Comparison of ENCODE assay signal across 1 cellular context in the genomic region with DNA sequence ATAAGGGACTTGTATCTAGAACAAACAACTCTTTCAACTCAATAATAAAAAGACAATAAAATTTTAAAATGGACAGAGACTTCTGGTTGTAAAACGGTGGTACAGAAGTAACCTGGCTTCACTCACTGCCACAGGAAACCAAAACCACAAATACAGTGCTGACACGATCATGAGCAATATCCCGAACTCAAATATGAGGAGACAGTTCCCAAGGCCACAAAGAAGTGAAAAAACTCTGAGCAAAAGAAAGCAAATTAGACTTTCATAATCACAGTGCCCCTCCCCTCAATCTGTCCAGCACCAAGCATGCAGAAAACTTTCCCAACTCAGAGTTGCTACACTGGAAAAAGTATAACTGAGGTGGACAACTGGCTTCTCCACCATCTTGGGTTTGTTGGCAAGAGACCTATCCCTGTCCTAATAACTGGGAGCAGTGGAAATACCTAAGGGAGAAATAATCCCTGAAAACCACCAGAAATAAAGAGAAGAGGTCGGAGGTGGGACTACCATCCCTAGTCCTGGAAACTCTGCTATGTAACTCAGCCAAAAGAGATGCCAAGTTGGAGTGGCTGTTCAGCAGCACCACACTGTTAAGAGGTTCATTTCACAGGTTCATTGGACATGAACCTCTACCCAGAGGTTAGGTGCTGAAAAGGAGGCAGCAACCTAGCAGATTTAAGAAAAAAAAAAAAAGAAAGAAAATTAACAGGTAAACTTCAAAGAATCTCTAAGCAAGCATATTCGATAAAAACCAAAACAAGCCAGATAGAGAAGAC.
TF ChIP-seq lines count a peak whose summit lies in the region.

No MANE protein-coding gene starts in this region.

TF ChIP-seq in HepG2, 621 proteins besides CTCF, POLR2A, EP300 and RAD21 (continued from another document):
- TF ChIP-seq, protein P1, sequence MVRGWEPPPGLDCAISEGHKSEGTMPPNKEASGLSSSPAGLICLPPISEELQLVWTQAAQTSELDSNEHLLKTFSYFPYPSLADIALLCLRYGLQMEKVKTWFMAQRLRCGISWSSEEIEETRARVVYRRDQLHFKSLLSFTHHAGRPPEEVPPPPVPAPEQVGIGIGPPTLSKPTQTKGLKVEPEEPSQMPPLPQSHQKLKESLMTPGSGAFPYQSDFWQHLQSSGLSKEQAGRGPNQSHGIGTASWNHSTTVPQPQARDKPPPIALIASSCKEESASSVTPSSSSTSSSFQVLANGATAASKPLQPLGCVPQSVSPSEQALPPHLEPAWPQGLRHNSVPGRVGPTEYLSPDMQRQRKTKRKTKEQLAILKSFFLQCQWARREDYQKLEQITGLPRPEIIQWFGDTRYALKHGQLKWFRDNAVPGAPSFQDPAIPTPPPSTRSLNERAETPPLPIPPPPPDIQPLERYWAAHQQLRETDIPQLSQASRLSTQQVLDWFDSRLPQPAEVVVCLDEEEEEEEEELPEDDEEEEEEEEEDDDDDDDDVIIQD (CRISPR knock-in tag; IDR thresholded peaks at IDR 0.05; ENCODE audit: low read depth), result peak; percentile 35; the same call in 1 of the 2 replicates
- TF ChIP-seq BRCA1 (CRISPR knock-in tag; IDR thresholded peaks at IDR 0.05) (no peak), ZKSCAN5 (CRISPR knock-in tag; IDR thresholded peaks at IDR 0.05) (no peak), ZNF264 (CRISPR knock-in tag; IDR thresholded peaks at IDR 0.05) (peak; percentile 46; the same call in 1 of the 2 replicates), TBL1XR1 (IDR thresholded peaks at IDR 0.05; ENCODE audit: borderline replicate concordance, low read length, partially characterized antibody) (no peak), CREB1 (IDR thresholded peaks at IDR 0.05) (no peak), CREB1 (CRISPR knock-in tag; IDR thresholded peaks at IDR 0.05) (0 out of 2 replicates have a peak, but pooled peaks have one; percentile 7), SOX13 (IDR thresholded peaks at IDR 0.05) (no peak), SOX13 (CRISPR knock-in tag; conservative IDR thresholded peaks at IDR 0.05 in 1 of 2, IDR thresholded peaks at IDR 0.05 in 1 of 2) (peak in 1 of 2 experiments; percentile 40; a peak in 1 of 4 replicates), FOXO1 (CRISPR knock-in tag; IDR thresholded peaks at IDR 0.05) (no peak), THYN1 (CRISPR knock-in tag; IDR thresholded peaks at IDR 0.05; ENCODE audit: borderline replicate concordance, low read depth) (no peak), NR3C1 (CRISPR knock-in tag; IDR thresholded peaks at IDR 0.05) (no peak), NFIC (IDR thresholded peaks at IDR 0.05; ENCODE audit: low read length) (0 out of 2 replicates have a peak, but pooled peaks have one; percentile 29), ZNF12 (CRISPR knock-in tag; IDR thresholded peaks at IDR 0.05) (0 out of 2 replicates have a peak, but pooled peaks have one; percentile 46), MXI1 (IDR thresholded peaks at IDR 0.05; ENCODE audit: borderline replicate concordance, low read depth, low read length) (no peak), KMT2A (CRISPR knock-in tag; IDR thresholded peaks at IDR 0.05) (peak; percentile 45; the same call in 1 of the 2 replicates), FOSL2 (CRISPR knock-in tag; IDR thresholded peaks at IDR 0.05) (peak; percentile 39; the same call in 1 of the 2 replicates), YY1 (IDR thresholded peaks at IDR 0.05; ENCODE audit: insufficient read depth, insufficient replicate concordance, low read depth, low read length) (peak; percentile 13), CEBPB (IDR thresholded peaks at IDR 0.05; ENCODE audit: borderline replicate concordance, low read depth, low read length) (peak; percentile 63), NFYC (CRISPR knock-in tag; IDR thresholded peaks at IDR 0.05) (no peak), SALL1 (CRISPR knock-in tag; IDR thresholded peaks at IDR 0.05) (peak; percentile 41; the same call in 1 of the 2 replicates), DNMT3B (CRISPR knock-in tag; conservative IDR thresholded peaks at IDR 0.05) (0 out of 2 replicates have a peak, but pooled peaks have one; percentile 42), ZNF850 (CRISPR knock-in tag; conservative IDR thresholded peaks at IDR 0.05) (no peak), KLF9 (CRISPR knock-in tag; IDR thresholded peaks at IDR 0.05; ENCODE audit: low read depth) (no peak), HIVEP1 (CRISPR knock-in tag; IDR thresholded peaks at IDR 0.05) (no peak), CCDC6 (CRISPR knock-in tag; IDR thresholded peaks at IDR 0.05) (no peak), GATAD2A (CRISPR knock-in tag; IDR thresholded peaks at IDR 0.05) (peak; percentile 65), ZNF644 (CRISPR knock-in tag; IDR thresholded peaks at IDR 0.05; ENCODE audit: low read depth) (peak; percentile 92), ZKSCAN8 (CRISPR knock-in tag; IDR thresholded peaks at IDR 0.05; ENCODE audit: borderline replicate concordance) (no peak), SP5 (CRISPR knock-in tag; IDR thresholded peaks at IDR 0.05; ENCODE audit: borderline replicate concordance, low read depth) (peak; percentile 77)
- TF ChIP-seq, protein P2, sequence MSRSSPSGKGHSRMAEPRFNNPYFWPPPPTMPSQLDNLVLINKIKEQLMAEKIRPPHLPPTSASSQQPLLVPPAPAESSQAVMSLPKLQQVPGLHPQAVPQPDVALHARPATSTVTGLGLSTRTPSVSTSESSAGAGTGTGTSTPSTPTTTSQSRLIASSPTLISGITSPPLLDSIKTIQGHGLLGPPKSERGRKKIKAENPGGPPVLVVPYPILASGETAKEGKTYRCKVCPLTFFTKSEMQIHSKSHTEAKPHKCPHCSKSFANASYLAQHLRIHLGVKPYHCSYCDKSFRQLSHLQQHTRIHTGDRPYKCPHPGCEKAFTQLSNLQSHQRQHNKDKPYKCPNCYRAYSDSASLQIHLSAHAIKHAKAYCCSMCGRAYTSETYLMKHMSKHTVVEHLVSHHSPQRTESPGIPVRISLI (CRISPR knock-in tag; IDR thresholded peaks at IDR 0.05; ENCODE audit: borderline replicate concordance), result peak; percentile 77
- TF ChIP-seq, protein P3, sequence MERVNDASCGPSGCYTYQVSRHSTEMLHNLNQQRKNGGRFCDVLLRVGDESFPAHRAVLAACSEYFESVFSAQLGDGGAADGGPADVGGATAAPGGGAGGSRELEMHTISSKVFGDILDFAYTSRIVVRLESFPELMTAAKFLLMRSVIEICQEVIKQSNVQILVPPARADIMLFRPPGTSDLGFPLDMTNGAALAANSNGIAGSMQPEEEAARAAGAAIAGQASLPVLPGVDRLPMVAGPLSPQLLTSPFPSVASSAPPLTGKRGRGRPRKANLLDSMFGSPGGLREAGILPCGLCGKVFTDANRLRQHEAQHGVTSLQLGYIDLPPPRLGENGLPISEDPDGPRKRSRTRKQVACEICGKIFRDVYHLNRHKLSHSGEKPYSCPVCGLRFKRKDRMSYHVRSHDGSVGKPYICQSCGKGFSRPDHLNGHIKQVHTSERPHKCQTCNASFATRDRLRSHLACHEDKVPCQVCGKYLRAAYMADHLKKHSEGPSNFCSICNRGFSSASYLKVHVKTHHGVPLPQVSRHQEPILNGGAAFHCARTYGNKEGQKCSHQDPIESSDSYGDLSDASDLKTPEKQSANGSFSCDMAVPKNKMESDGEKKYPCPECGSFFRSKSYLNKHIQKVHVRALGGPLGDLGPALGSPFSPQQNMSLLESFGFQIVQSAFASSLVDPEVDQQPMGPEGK (CRISPR knock-in tag; IDR thresholded peaks at IDR 0.05), result peak; percentile 37; the same call in 1 of the 2 replicates
- TF ChIP-seq, protein P4, sequence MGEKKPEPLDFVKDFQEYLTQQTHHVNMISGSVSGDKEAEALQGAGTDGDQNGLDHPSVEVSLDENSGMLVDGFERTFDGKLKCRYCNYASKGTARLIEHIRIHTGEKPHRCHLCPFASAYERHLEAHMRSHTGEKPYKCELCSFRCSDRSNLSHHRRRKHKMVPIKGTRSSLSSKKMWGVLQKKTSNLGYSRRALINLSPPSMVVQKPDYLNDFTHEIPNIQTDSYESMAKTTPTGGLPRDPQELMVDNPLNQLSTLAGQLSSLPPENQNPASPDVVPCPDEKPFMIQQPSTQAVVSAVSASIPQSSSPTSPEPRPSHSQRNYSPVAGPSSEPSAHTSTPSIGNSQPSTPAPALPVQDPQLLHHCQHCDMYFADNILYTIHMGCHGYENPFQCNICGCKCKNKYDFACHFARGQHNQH (CRISPR knock-in tag; IDR thresholded peaks at IDR 0.05), result 0 out of 2 replicates have a peak, but pooled peaks have one; percentile 47
- TF ChIP-seq, protein P5, sequence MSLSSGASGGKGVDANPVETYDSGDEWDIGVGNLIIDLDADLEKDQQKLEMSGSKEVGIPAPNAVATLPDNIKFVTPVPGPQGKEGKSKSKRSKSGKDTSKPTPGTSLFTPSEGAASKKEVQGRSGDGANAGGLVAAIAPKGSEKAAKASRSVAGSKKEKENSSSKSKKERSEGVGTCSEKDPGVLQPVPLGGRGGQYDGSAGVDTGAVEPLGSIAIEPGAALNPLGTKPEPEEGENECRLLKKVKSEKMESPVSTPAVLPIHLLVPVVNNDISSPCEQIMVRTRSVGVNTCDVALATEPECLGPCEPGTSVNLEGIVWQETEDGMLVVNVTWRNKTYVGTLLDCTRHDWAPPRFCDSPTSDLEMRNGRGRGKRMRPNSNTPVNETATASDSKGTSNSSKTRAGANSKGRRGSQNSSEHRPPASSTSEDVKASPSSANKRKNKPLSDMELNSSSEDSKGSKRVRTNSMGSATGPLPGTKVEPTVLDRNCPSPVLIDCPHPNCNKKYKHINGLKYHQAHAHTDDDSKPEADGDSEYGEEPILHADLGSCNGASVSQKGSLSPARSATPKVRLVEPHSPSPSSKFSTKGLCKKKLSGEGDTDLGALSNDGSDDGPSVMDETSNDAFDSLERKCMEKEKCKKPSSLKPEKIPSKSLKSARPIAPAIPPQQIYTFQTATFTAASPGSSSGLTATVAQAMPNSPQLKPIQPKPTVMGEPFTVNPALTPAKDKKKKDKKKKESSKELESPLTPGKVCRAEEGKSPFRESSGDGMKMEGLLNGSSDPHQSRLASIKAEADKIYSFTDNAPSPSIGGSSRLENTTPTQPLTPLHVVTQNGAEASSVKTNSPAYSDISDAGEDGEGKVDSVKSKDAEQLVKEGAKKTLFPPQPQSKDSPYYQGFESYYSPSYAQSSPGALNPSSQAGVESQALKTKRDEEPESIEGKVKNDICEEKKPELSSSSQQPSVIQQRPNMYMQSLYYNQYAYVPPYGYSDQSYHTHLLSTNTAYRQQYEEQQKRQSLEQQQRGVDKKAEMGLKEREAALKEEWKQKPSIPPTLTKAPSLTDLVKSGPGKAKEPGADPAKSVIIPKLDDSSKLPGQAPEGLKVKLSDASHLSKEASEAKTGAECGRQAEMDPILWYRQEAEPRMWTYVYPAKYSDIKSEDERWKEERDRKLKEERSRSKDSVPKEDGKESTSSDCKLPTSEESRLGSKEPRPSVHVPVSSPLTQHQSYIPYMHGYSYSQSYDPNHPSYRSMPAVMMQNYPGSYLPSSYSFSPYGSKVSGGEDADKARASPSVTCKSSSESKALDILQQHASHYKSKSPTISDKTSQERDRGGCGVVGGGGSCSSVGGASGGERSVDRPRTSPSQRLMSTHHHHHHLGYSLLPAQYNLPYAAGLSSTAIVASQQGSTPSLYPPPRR (CRISPR knock-in tag; IDR thresholded peaks at IDR 0.05; ENCODE audit: borderline replicate concordance), result no peak
- TF ChIP-seq, protein P6, sequence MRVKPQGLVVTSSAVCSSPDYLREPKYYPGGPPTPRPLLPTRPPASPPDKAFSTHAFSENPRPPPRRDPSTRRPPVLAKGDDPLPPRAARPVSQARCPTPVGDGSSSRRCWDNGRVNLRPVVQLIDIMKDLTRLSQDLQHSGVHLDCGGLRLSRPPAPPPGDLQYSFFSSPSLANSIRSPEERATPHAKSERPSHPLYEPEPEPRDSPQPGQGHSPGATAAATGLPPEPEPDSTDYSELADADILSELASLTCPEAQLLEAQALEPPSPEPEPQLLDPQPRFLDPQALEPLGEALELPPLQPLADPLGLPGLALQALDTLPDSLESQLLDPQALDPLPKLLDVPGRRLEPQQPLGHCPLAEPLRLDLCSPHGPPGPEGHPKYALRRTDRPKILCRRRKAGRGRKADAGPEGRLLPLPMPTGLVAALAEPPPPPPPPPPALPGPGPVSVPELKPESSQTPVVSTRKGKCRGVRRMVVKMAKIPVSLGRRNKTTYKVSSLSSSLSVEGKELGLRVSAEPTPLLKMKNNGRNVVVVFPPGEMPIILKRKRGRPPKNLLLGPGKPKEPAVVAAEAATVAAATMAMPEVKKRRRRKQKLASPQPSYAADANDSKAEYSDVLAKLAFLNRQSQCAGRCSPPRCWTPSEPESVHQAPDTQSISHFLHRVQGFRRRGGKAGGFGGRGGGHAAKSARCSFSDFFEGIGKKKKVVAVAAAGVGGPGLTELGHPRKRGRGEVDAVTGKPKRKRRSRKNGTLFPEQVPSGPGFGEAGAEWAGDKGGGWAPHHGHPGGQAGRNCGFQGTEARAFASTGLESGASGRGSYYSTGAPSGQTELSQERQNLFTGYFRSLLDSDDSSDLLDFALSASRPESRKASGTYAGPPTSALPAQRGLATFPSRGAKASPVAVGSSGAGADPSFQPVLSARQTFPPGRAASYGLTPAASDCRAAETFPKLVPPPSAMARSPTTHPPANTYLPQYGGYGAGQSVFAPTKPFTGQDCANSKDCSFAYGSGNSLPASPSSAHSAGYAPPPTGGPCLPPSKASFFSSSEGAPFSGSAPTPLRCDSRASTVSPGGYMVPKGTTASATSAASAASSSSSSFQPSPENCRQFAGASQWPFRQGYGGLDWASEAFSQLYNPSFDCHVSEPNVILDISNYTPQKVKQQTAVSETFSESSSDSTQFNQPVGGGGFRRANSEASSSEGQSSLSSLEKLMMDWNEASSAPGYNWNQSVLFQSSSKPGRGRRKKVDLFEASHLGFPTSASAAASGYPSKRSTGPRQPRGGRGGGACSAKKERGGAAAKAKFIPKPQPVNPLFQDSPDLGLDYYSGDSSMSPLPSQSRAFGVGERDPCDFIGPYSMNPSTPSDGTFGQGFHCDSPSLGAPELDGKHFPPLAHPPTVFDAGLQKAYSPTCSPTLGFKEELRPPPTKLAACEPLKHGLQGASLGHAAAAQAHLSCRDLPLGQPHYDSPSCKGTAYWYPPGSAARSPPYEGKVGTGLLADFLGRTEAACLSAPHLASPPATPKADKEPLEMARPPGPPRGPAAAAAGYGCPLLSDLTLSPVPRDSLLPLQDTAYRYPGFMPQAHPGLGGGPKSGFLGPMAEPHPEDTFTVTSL (CRISPR knock-in tag; IDR thresholded peaks at IDR 0.05; ENCODE audit: borderline replicate concordance), result 0 out of 2 replicates have a peak, but pooled peaks have one; percentile 15
- TF ChIP-seq, protein P7, sequence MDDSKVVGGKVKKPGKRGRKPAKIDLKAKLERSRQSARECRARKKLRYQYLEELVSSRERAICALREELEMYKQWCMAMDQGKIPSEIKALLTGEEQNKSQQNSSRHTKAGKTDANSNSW (CRISPR knock-in tag; IDR thresholded peaks at IDR 0.05; ENCODE audit: borderline replicate concordance), result no peak
